18 cellular contexts compared by ENCODE assay signal in genomic region chr5:124642148-124642547, GRCh38.
DNase-seq lines count a peak whose midpoint lies in the region; ATAC-seq and TF ChIP-seq lines count a peak whose summit lies in the region.
"Had no signal": no experiment of that assay in that cellular context is flagged by ENCODE, and none has a peak within 500 bp of the region (broad histone marks: within the 10 kb centered on the region; RNA-seq: fewer than 3 reads in every experiment).

No MANE protein-coding gene starts in this region.

- peaks cover 44% of the 10 kb centered on the region for H3K36me3 ChIP-seq in left ventricle myocardium inferior
- H3K36me3 ChIP-seq in Peyer's patch, result peaks cover 0 to 10% (median 0%) of the 10 kb centered on the region in 3 donors
- H3K36me3 ChIP-seq: HAP-1 had no signal

- H3K4me3 ChIP-seq in left ventricle myocardium inferior, result no peak overlapping the region
- H3K4me3 ChIP-seq in dorsolateral prefrontal cortex, result no peak overlapping the region
- no peak overlapping the region for H3K4me3 ChIP-seq in lower leg skin (ENCODE audit: low read depth, poor library complexity, severe bottlenecking)
- no peak overlapping the region for H3K4me3 ChIP-seq in Peyer's patch
- H3K4me3 ChIP-seq: HAP-1 had no signal

- H3K9me3 ChIP-seq in left ventricle myocardium inferior (replicated peaks), result no peaks in the 10 kb centered on the region
- H3K9me3 ChIP-seq in Peyer's patch, result no peaks in the 10 kb centered on the region
- H3K9me3 ChIP-seq: HAP-1 had no signal

- intact Hi-C loops in left cardiac atrium (cut with DNase I) (no loop called here), left ventricle myocardium inferior (cut with micrococcal nuclease) (no loop called here), dorsolateral prefrontal cortex (cut with DNase I) (loop anchor here in 1 of 2 donors (10.0 kb wide), 1 partner anchor 773 kb away; no protein-coding TSS in a partner anchor), lower leg skin (cut with DNase I; ENCODE audit: low total_unique reads) (no loop called here)

- TF ChIP-seq CTCF in left ventricle myocardium inferior (IDR thresholded peaks at IDR 0.05; ENCODE audit: borderline replicate concordance) (no peak), dorsolateral prefrontal cortex (IDR thresholded peaks at IDR 0.05 in 54 of 56, conservative IDR thresholded peaks at IDR 0.05 in 2 of 56; ENCODE audit: low read depth in 1 of 56, partially characterized antibody in 56 of 56) (no peak), lower leg skin (IDR thresholded peaks at IDR 0.05) (no peak), Peyer's patch (IDR thresholded peaks at IDR 0.05) (no peak)

- TF ChIP-seq POLR2A in lower leg skin (IDR thresholded peaks at IDR 0.05), result no peak
- no peak for TF ChIP-seq POLR2A in Peyer's patch (IDR thresholded peaks at IDR 0.05)

- no peak for DNase-seq in left cardiac atrium
- DNase-seq in left ventricle myocardium inferior, result no peak
- DNase-seq in dorsolateral prefrontal cortex, result no peak
- DNase-seq in NCI-H128 (lab: John Stamatoyannopoulos, UW; ENCODE audit: unreplicated experiment), result no peak
- no peak for DNase-seq in lower leg skin (ENCODE audit: low spot score in 2 of 2)
- DNase-seq in stimulated activated CD4-positive, alpha-beta T cell treated with anti-CD3 and anti-CD28 coated beads, Interleukin-4, amount 100 ng/mL, for 4 hours, result no peak
- DNase-seq in Peyer's patch, result no peak
- DNase-seq: activated CD4-positive, alpha-beta T cell treated with anti-CD3 and anti-CD28 coated beads for 36 hours; activated CD8-positive, alpha-beta memory T cell treated with anti-CD3 and anti-CD28 coated beads, Interleukin-2, amount 50 U/mL, for 48 hours; activated naive CD4-positive, alpha-beta T cell; CD8-positive, alpha-beta T cell; dermis blood vessel endothelial cell; NCI-H1930; NCI-H524 treated with DMSO at 0.1 percent for 48 hours; posterior cingulate gyrus; T-helper 2 cell had no signal

- H3K4me1 ChIP-seq in left ventricle myocardium inferior (peaks cover 18% of the 10 kb centered on the region), Peyer's patch (no peaks in the 10 kb centered on the region)
- H3K4me1 ChIP-seq: HAP-1 had no signal

- H3K27ac ChIP-seq in left ventricle myocardium inferior (replicated peaks) (no peak overlapping the region), dorsolateral prefrontal cortex (peak overlapping the region in 55 of 59 donors; percentile 4 to 90 (median 66)), Peyer's patch (no peak overlapping the region)

- ATAC-seq in left cardiac atrium, result peak; percentile 65 to 71
- ATAC-seq in HG02973 (IDR thresholded peaks at IDR 0.05; ENCODE audit: unreplicated experiment), result peak; percentile 43
- ATAC-seq: activated CD4-positive, alpha-beta T cell treated with anti-CD3 and anti-CD28 coated beads for 36 hours; CD8-positive, alpha-beta T cell had no signal

- H3K27me3 ChIP-seq in left ventricle myocardium inferior (ENCODE audit: low read depth), result no peaks in the 10 kb centered on the region
- H3K27me3 ChIP-seq in dorsolateral prefrontal cortex, result no peaks in the 10 kb centered on the region
- no peaks in the 10 kb centered on the region for H3K27me3 ChIP-seq in Peyer's patch

- WGBS in lower leg skin, 2 donors, result 96 to 100% methylated on average over 2 of the region's 2 CpGs

Comparison
In these comparisons a context has a peak if more than half of its experiments do, and no peak if none do; other contexts are left out.
1. H3K27ac ChIP-seq: peak in dorsolateral prefrontal cortex (55 of 59); none in left ventricle myocardium inferior (single experiment) and Peyer's patch (0 of 4).